In the genomic region with DNA sequence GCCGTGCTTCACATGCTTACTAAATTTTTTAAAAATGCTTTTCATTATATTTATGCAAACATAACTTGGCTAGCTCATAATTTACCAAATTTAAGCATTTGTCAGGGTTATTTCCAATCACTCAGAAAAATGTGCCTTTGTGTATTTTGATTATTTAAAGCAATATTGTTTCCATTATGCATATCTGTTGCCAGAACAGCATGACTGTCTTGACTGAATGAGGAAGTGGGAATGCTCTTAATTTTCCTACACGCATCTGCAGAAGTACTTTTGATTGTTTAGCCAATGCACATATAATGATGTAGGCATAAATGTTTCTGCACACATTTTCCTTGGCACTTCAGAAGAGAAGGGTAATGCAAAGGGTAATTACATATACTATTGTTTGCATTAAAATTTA, we compare ENCODE assay signal across 27 cellular contexts.
"Had no signal": no experiment of that assay in that cellular context is flagged by ENCODE, and none has a peak within 500 bp of the region (broad histone marks: within the 10 kb centered on the region; RNA-seq: fewer than 3 reads in every experiment).

No MANE protein-coding gene starts in this region.

- H3K27me3 Mint-ChIP-seq: activated B cell treated with CpG ODN at 0.5 μM for 24 hours; activated CD4-positive, alpha-beta T cell treated with anti-CD3 and anti-CD28 coated beads, Interleukin-2, amount 10 ng/mL, durations not matched to agents 24 days and 14 days; activated CD8-positive, alpha-beta memory T cell treated with anti-CD3 and anti-CD28 coated beads, Interleukin-2, amount 10 ng/mL, durations not matched to agents 7 days and 5 days; activated naive CD4-positive, alpha-beta T cell treated with anti-CD3 and anti-CD28 coated beads, Interleukin-2, amount 50 U/mL, for 24 hours; activated T-cell treated with anti-CD3 and anti-CD28 coated beads, Interleukin-2, amount 50 U/mL, for 24 hours; brain; central memory CD8-positive, alpha-beta T cell; T-helper 17 cell had no signal

- H3K4me3 ChIP-seq: ascending aorta had no signal

- ATAC-seq: activated CD8-positive, alpha-beta memory T cell treated with anti-CD3 and anti-CD28 coated beads, Interleukin-2, amount 10 ng/mL, durations not matched to agents 7 days and 5 days; T-helper 17 cell had no signal

- H3K27me3 ChIP-seq: ascending aorta had no signal

- H3K4me1 ChIP-seq: ascending aorta had no signal

- H3K9me3 Mint-ChIP-seq: activated B cell treated with CpG ODN at 0.5 μM for 24 hours; activated CD4-positive, alpha-beta T cell treated with anti-CD3 and anti-CD28 coated beads, Interleukin-2, amount 10 ng/mL, durations not matched to agents 24 days and 14 days; activated T-helper 1 cell treated with anti-CD3 and anti-CD28 coated beads, Interleukin-12 subunit alpha, Interleukin-12 subunit beta, Interleukin-2, Interleukin-4 antibody, amounts not matched to agents 30 ng/mL and 10 ng/mL and 1 ng/mL, durations not matched to agents 14 hours and 24 hours and 36 hours; brain had no signal

- H3K36me3 ChIP-seq: ascending aorta had no signal

- FAIRE-seq: RCC 7860, TTC549 had no signal

- H3K9me3 ChIP-seq: ascending aorta had no signal

- H3K4me3 Mint-ChIP-seq: activated B cell treated with CpG ODN at 0.5 μM for 24 hours; activated CD4-positive, alpha-beta T cell treated with anti-CD3 and anti-CD28 coated beads, Interleukin-2, amount 10 ng/mL, durations not matched to agents 24 days and 14 days; activated CD8-positive, alpha-beta memory T cell treated with anti-CD3 and anti-CD28 coated beads, Interleukin-2, amount 10 ng/mL, durations not matched to agents 7 days and 5 days; activated naive CD4-positive, alpha-beta T cell treated with anti-CD3 and anti-CD28 coated beads, Interleukin-2, amount 50 U/mL, for 24 hours; activated T-cell treated with anti-CD3 and anti-CD28 coated beads, Interleukin-2, amount 50 U/mL, for 24 hours; activated T-helper 1 cell treated with anti-CD3 and anti-CD28 coated beads, Interleukin-12 subunit alpha, Interleukin-12 subunit beta, Interleukin-2, Interleukin-4 antibody, amounts not matched to agents 30 ng/mL and 10 ng/mL and 1 ng/mL, durations not matched to agents 14 hours and 24 hours and 36 hours; brain; central memory CD8-positive, alpha-beta T cell; T-helper 17 cell had no signal

- H3K36me3 Mint-ChIP-seq: activated CD8-positive, alpha-beta memory T cell treated with anti-CD3 and anti-CD28 coated beads, Interleukin-2, amount 10 ng/mL, durations not matched to agents 7 days and 5 days; activated naive CD4-positive, alpha-beta T cell treated with anti-CD3 and anti-CD28 coated beads, Interleukin-2, amount 50 U/mL, for 24 hours; brain had no signal

- DNase-seq: activated B cell treated with CpG ODN at 0.5 μM for 24 hours; activated CD4-positive, alpha-beta T cell treated with anti-CD3 and anti-CD28 coated beads for 1 hour; activated CD4-positive, alpha-beta T cell treated with anti-CD3 and anti-CD28 coated beads, Interleukin-2, amount 10 ng/mL, durations not matched to agents 24 days and 14 days; activated CD4-positive, alpha-beta T cell treated with anti-CD3 and anti-CD28 coated beads, Interleukin-2, amount 50 U/mL, for 48 hours; activated CD8-positive, alpha-beta memory T cell treated with anti-CD3 and anti-CD28 coated beads, Interleukin-2, amount 10 ng/mL, durations not matched to agents 7 days and 5 days; activated effector memory CD4-positive, alpha-beta T cell treated with Interleukin-2 at 50 U/mL for 16 hours; activated naive CD4-positive, alpha-beta T cell; activated T-cell treated with anti-CD3 and anti-CD28 coated beads, Interleukin-2, amount 50 U/mL, for 24 hours; amniotic stem cell; Kasumi-1; KBM-7; NCI-H1105; NCI-H1436; NCI-H1694 treated with DMSO at 0.1 percent for 48 hours; NCI-H2029 treated with DMSO at 0.1 percent for 48 hours; NCI-H345; NCI-H524; SHP77 treated with DMSO at 0.1 percent for 48 hours; T-helper 17 cell; T-helper 9 cell had no signal

- H3K27ac ChIP-seq: ascending aorta had no signal

- H3K27ac Mint-ChIP-seq: activated B cell treated with CpG ODN at 0.5 μM for 24 hours; activated CD4-positive, alpha-beta T cell treated with anti-CD3 and anti-CD28 coated beads, Interleukin-2, amount 10 ng/mL, durations not matched to agents 24 days and 14 days; activated CD8-positive, alpha-beta memory T cell treated with anti-CD3 and anti-CD28 coated beads, Interleukin-2, amount 10 ng/mL, durations not matched to agents 7 days and 5 days; activated naive CD4-positive, alpha-beta T cell treated with anti-CD3 and anti-CD28 coated beads, Interleukin-2, amount 50 U/mL, for 24 hours; activated T-cell treated with anti-CD3 and anti-CD28 coated beads, Interleukin-2, amount 50 U/mL, for 24 hours; activated T-helper 1 cell treated with anti-CD3 and anti-CD28 coated beads, Interleukin-12 subunit alpha, Interleukin-12 subunit beta, Interleukin-2, Interleukin-4 antibody, amounts not matched to agents 30 ng/mL and 10 ng/mL and 1 ng/mL, durations not matched to agents 14 hours and 24 hours and 36 hours; brain; T-helper 17 cell had no signal

- H3K4me1 Mint-ChIP-seq: activated B cell treated with CpG ODN at 0.5 μM for 24 hours; activated CD4-positive, alpha-beta T cell treated with anti-CD3 and anti-CD28 coated beads, Interleukin-2, amount 10 ng/mL, durations not matched to agents 24 days and 14 days; activated CD8-positive, alpha-beta memory T cell treated with anti-CD3 and anti-CD28 coated beads, Interleukin-2, amount 10 ng/mL, durations not matched to agents 7 days and 5 days; activated naive CD4-positive, alpha-beta T cell treated with anti-CD3 and anti-CD28 coated beads, Interleukin-2, amount 50 U/mL, for 24 hours; brain; central memory CD8-positive, alpha-beta T cell; T-helper 17 cell had no signal
